In genomic region chr6:16136536-16137450, GRCh38 we compare ENCODE assay signal across 8 cellular contexts. TPM values are rescaled to one million over a fixed set of nuclear protein-coding genes. Genes with fewer than 3 reads are reported as not detected.
DNase-seq lines count a peak whose midpoint lies in the region; ATAC-seq and TF ChIP-seq lines count a peak whose summit lies in the region.

No MANE protein-coding gene starts in this region.

- H3K4me3 Mint-ChIP-seq in activated T-cell treated with anti-CD3 and anti-CD28 coated beads, Interleukin-2, amount 50 U/mL, for 4 hours: peak overlapping the region; percentile 72

- H3K4me1 ChIP-seq in foreskin keratinocyte: peaks cover 10% of the 10 kb centered on the region

- TF ChIP-seq CTCF in foreskin keratinocyte (conservative IDR thresholded peaks at IDR 0.05): no peak

- H3K27ac ChIP-seq in foreskin keratinocyte: no peak overlapping the region

- H3K27me3 Mint-ChIP-seq in activated T-cell treated with anti-CD3 and anti-CD28 coated beads, Interleukin-2, amount 50 U/mL, for 4 hours (ENCODE audit: low read depth): no peaks in the 10 kb centered on the region

- H3K4me1 Mint-ChIP-seq in activated T-cell treated with anti-CD3 and anti-CD28 coated beads, Interleukin-2, amount 50 U/mL, for 4 hours (ENCODE audit: low read depth): peaks cover 88% of the 10 kb centered on the region

- H3K27me3 ChIP-seq in foreskin keratinocyte: no peaks in the 10 kb centered on the region

- DNase-seq in ACHN: peak; percentile 73
- DNase-seq in HK-2 (ENCODE audit: unreplicated experiment): peak; percentile 20
- peak; percentile 53 for DNase-seq in activated T-cell treated with anti-CD3 and anti-CD28 coated beads, Interleukin-2, amount 50 U/mL, for 4 hours
- peak; percentile 30 to 64 for DNase-seq in foreskin keratinocyte
- peak; percentile 28 to 67 for DNase-seq in stimulated activated CD4-positive, alpha-beta T cell treated with anti-CD3 and anti-CD28 coated beads, Interleukin-4, amount 100 ng/mL, for 4 hours

- H3K36me3 Mint-ChIP-seq in activated T-cell treated with anti-CD3 and anti-CD28 coated beads, Interleukin-2, amount 50 U/mL, for 4 hours (ENCODE audit: insufficient read depth): peaks cover 31% of the 10 kb centered on the region

- H3K9me3 Mint-ChIP-seq in activated T-cell treated with anti-CD3 and anti-CD28 coated beads, Interleukin-2, amount 50 U/mL, for 4 hours: no peaks in the 10 kb centered on the region

- in situ Hi-C loops in ACHN (cut with HindIII; ENCODE audit: low pct_ligation_motif_present, low pct_unique_long_range_greater_than_20kb, low sequenced_read_pairs): no loop called here

- peak; percentile 95 to 98 for ATAC-seq in activated T-cell treated with anti-CD3 and anti-CD28 coated beads, Interleukin-2, amount 50 U/mL, for 4 hours
- ATAC-seq in foreskin keratinocyte: peak; percentile 98
- ATAC-seq in HG03469 (IDR thresholded peaks at IDR 0.05; ENCODE audit: unreplicated experiment): no peak
- no peak for ATAC-seq in GM18520 (IDR thresholded peaks at IDR 0.05; ENCODE audit: unreplicated experiment)
- no peak for ATAC-seq in GM21390 (IDR thresholded peaks at IDR 0.05; ENCODE audit: unreplicated experiment)

RNA-seq across cellular contexts. Expression of gene MYLIP, which starts 7.9 kb away (rescaled TPM):
- total RNA-seq in activated T-cell treated with anti-CD3 and anti-CD28 coated beads, Interleukin-2, amount 50 U/mL, for 4 hours: 10 to 100 TPM; 12.7 to 16.6 (median 13.9) TPM
- 3.7 and 4.2 TPM in 2 replicates for total RNA-seq in foreskin keratinocyte
- polyA plus RNA-seq in foreskin keratinocyte: 1.4 and 1.7 TPM in 2 replicates

Comparison
In these comparisons a context has a peak if more than half of its experiments do, and no peak if none do; other contexts are left out.
1. DNase-seq: peak in every context shown above with its lines; median percentile 73 in ACHN; 53 in activated T-cell treated with anti-CD3 and anti-CD28 coated beads, Interleukin-2, amount 50 U/mL, for 4 hours; 48 in stimulated activated CD4-positive, alpha-beta T cell treated with anti-CD3 and anti-CD28 coated beads, Interleukin-4, amount 100 ng/mL, for 4 hours; 47 in foreskin keratinocyte; 20 in HK-2.
2. ATAC-seq: peak in activated T-cell treated with anti-CD3 and anti-CD28 coated beads, Interleukin-2, amount 50 U/mL, for 4 hours (2 of 2) and foreskin keratinocyte (single experiment); none in HG03469 (single experiment), GM18520 (single experiment) and GM21390 (single experiment).